ENCODE assay signal across 28 cellular contexts in genomic region chr3:140177943-140178342, GRCh38.
DNase-seq lines count a peak whose midpoint lies in the region; ATAC-seq and TF ChIP-seq lines count a peak whose summit lies in the region.
"Had no signal": no experiment of that assay in that cellular context is flagged by ENCODE, and none has a peak within 500 bp of the region (broad histone marks: within the 10 kb centered on the region; RNA-seq: fewer than 3 reads in every experiment).

No MANE protein-coding gene starts in this region.

- H3K27ac Mint-ChIP-seq in nephron = peak overlapping the region in 2 of 3 experiments; percentile 29 to 48
- H3K27ac Mint-ChIP-seq in activated T-cell treated with anti-CD3 and anti-CD28 coated beads, Interleukin-2, amount 50 U/mL, for 24 hours = no peak overlapping the region
- H3K27ac Mint-ChIP-seq: activated naive CD4-positive, alpha-beta T cell treated with anti-CD3 and anti-CD28 coated beads, Interleukin-2, amount 10 ng/mL, durations not matched to agents 7 days and 5 days; activated T-cell treated with anti-CD3 and anti-CD28 coated beads, Interleukin-2, amount 50 U/mL, for 72 hours; CD4-positive, alpha-beta memory T cell; stimulated activated effector memory CD8-positive, alpha-beta T cell treated with anti-CD3 and anti-CD28 coated beads, Interleukin-12 subunit alpha, Interleukin-12 subunit beta, amount 100 ng/mL, for 72 hours had no signal

- no peaks in the 10 kb centered on the region for H3K27me3 ChIP-seq in BE2C
- H3K27me3 ChIP-seq: cardiac muscle cell, SJSA1, uterus had no signal

- peaks cover 23% of the 10 kb centered on the region for H3K4me1 Mint-ChIP-seq in nephron
- no peaks in the 10 kb centered on the region for H3K4me1 Mint-ChIP-seq in activated T-cell treated with anti-CD3 and anti-CD28 coated beads, Interleukin-2, amount 50 U/mL, for 24 hours (ENCODE audit: low read depth)
- H3K4me1 Mint-ChIP-seq: activated naive CD4-positive, alpha-beta T cell treated with anti-CD3 and anti-CD28 coated beads, Interleukin-2, amount 10 ng/mL, durations not matched to agents 7 days and 5 days; CD4-positive, alpha-beta memory T cell; stimulated activated effector memory CD8-positive, alpha-beta T cell treated with anti-CD3 and anti-CD28 coated beads, Interleukin-12 subunit alpha, Interleukin-12 subunit beta, amount 100 ng/mL, for 72 hours had no signal

- H3K36me3 ChIP-seq in BE2C = no peaks in the 10 kb centered on the region
- H3K36me3 ChIP-seq: cardiac muscle cell, SJSA1, suprapubic skin, uterus had no signal

- H3K4me3 Mint-ChIP-seq in nephron = no peak overlapping the region
- H3K4me3 Mint-ChIP-seq in activated T-cell treated with anti-CD3 and anti-CD28 coated beads, Interleukin-2, amount 50 U/mL, for 24 hours = no peak overlapping the region
- H3K4me3 Mint-ChIP-seq: activated naive CD4-positive, alpha-beta T cell treated with anti-CD3 and anti-CD28 coated beads, Interleukin-2, amount 10 ng/mL, durations not matched to agents 7 days and 5 days; activated T-cell treated with anti-CD3 and anti-CD28 coated beads, Interleukin-2, amount 50 U/mL, for 72 hours; CD4-positive, alpha-beta memory T cell; stimulated activated effector memory CD8-positive, alpha-beta T cell treated with anti-CD3 and anti-CD28 coated beads, Interleukin-12 subunit alpha, Interleukin-12 subunit beta, amount 100 ng/mL, for 72 hours had no signal

- H3K36me3 Mint-ChIP-seq in nephron (ENCODE audit: low read depth) = no peaks in the 10 kb centered on the region
- no peaks in the 10 kb centered on the region for H3K36me3 Mint-ChIP-seq in activated T-cell treated with anti-CD3 and anti-CD28 coated beads, Interleukin-2, amount 50 U/mL, for 24 hours (ENCODE audit: low read depth)
- H3K36me3 Mint-ChIP-seq: activated naive CD4-positive, alpha-beta T cell treated with anti-CD3 and anti-CD28 coated beads, Interleukin-2, amount 10 ng/mL, durations not matched to agents 7 days and 5 days; CD4-positive, alpha-beta memory T cell; stimulated activated effector memory CD8-positive, alpha-beta T cell treated with anti-CD3 and anti-CD28 coated beads, Interleukin-12 subunit alpha, Interleukin-12 subunit beta, amount 100 ng/mL, for 72 hours had no signal

- peaks cover 26% of the 10 kb centered on the region for H3K4me1 ChIP-seq in BE2C
- H3K4me1 ChIP-seq: SJSA1, uterus had no signal

- ATAC-seq in GM18868 (IDR thresholded peaks at IDR 0.05; ENCODE audit: unreplicated experiment) (peak; percentile 72), GM21390 (IDR thresholded peaks at IDR 0.05; ENCODE audit: unreplicated experiment) (peak; percentile 62), HG03442 (IDR thresholded peaks at IDR 0.05; ENCODE audit: unreplicated experiment) (peak; percentile 77), GM19023 (IDR thresholded peaks at IDR 0.05; ENCODE audit: unreplicated experiment) (no peak)
- ATAC-seq: activated T-cell treated with anti-CD3 and anti-CD28 coated beads, Interleukin-2, amount 50 U/mL, for 72 hours; stimulated activated effector memory CD8-positive, alpha-beta T cell treated with anti-CD3 and anti-CD28 coated beads, Interleukin-12 subunit alpha, Interleukin-12 subunit beta, amount 100 ng/mL, for 72 hours had no signal

- no peaks in the 10 kb centered on the region for H3K9me3 Mint-ChIP-seq in nephron
- no peaks in the 10 kb centered on the region for H3K9me3 Mint-ChIP-seq in activated T-cell treated with anti-CD3 and anti-CD28 coated beads, Interleukin-2, amount 50 U/mL, for 24 hours
- H3K9me3 Mint-ChIP-seq: activated naive CD4-positive, alpha-beta T cell treated with anti-CD3 and anti-CD28 coated beads, Interleukin-2, amount 10 ng/mL, durations not matched to agents 7 days and 5 days; activated T-cell treated with anti-CD3 and anti-CD28 coated beads, Interleukin-2, amount 50 U/mL, for 72 hours; stimulated activated effector memory CD8-positive, alpha-beta T cell treated with anti-CD3 and anti-CD28 coated beads, Interleukin-12 subunit alpha, Interleukin-12 subunit beta, amount 100 ng/mL, for 72 hours had no signal

- H3K4me3 ChIP-seq in BE2C (ENCODE audit: low read depth, low read length) = no peak overlapping the region
- H3K4me3 ChIP-seq: cardiac muscle cell, SJSA1, skin epidermis, suprapubic skin, uterus had no signal

- no peak for DNase-seq in BE2C
- no peak for DNase-seq in activated T-cell treated with anti-CD3 and anti-CD28 coated beads, Interleukin-2, amount 50 U/mL, for 24 hours
- DNase-seq: activated CD4-positive, alpha-beta T cell treated with anti-CD3 and anti-CD28 coated beads for 1 hour; activated CD8-positive, alpha-beta memory T cell treated with anti-CD3 and anti-CD28 coated beads for 24 hours; activated naive CD4-positive, alpha-beta T cell treated with anti-CD3 and anti-CD28 coated beads, Interleukin-2, amount 10 ng/mL, durations not matched to agents 7 days and 5 days; activated T-cell treated with anti-CD3 and anti-CD28 coated beads, Interleukin-2, amount 50 U/mL, for 72 hours; amygdala; CD4-positive, alpha-beta memory T cell; DMS 273 treated with DMSO at 0.1 percent for 48 hours; GOT3; Kasumi-1; kidney glomerular epithelial cell; mammary epithelial cell; NCI-H1092 treated with DMSO at 0.1 percent for 48 hours; NCI-H1930; NCI-H446; stimulated activated CD4-positive, alpha-beta T cell treated with anti-CD3 and anti-CD28 coated beads, Interleukin-2, amount 100 ng/mL, for 24 hours; uterus had no signal

- H3K27me3 Mint-ChIP-seq in nephron (ENCODE audit: low read depth) = peaks cover 11% of the 10 kb centered on the region
- peaks cover 4% of the 10 kb centered on the region for H3K27me3 Mint-ChIP-seq in activated T-cell treated with anti-CD3 and anti-CD28 coated beads, Interleukin-2, amount 50 U/mL, for 24 hours
- H3K27me3 Mint-ChIP-seq: activated naive CD4-positive, alpha-beta T cell treated with anti-CD3 and anti-CD28 coated beads, Interleukin-2, amount 10 ng/mL, durations not matched to agents 7 days and 5 days had no signal

- TF ChIP-seq CTCF in nephron (IDR thresholded peaks at IDR 0.05; ENCODE audit: unreplicated experiment in 3 of 3) (no peak), BE2C (IDR thresholded peaks at IDR 0.05; ENCODE audit: low read depth, low read length) (no peak)

- no peaks in the 10 kb centered on the region for H3K9me3 ChIP-seq in BE2C
- H3K9me3 ChIP-seq: SJSA1, suprapubic skin, uterus had no signal
